ENCODE assay signal across 26 cellular contexts in genomic region chr17:44904001-44904984, GRCh38. TPM values are rescaled to one million over a fixed set of nuclear protein-coding genes. Genes with fewer than 3 reads are reported as not detected.
DNase-seq lines count a peak whose midpoint lies in the region; ATAC-seq, FAIRE-seq and TF ChIP-seq lines count a peak whose summit lies in the region.
"Had no signal": no experiment of that assay in that cellular context is flagged by ENCODE, and none has a peak within 500 bp of the region (broad histone marks: within the 10 kb centered on the region; RNA-seq: fewer than 3 reads in every experiment).

No MANE protein-coding gene starts in this region.

- peaks cover 7% of the 10 kb centered on the region for H3K9me1 ChIP-seq in K562 (ENCODE audit: control insufficient read depth, insufficient read depth, low read length)

- peaks cover 37 to 39% of the 10 kb centered on the region in 2 experiments for H3K4me1 ChIP-seq in K562 (replicated peaks in 1 of 2; ENCODE audit: control insufficient read depth in 2 of 2, insufficient read depth in 2 of 2, low read length in 2 of 2)

- DNase-seq in activated naive CD4-positive, alpha-beta T cell treated with anti-CD3 and anti-CD28 coated beads, Interleukin-2, amount 10 ng/mL, durations not matched to agents 7 days and 5 days = peak; percentile 12
- DNase-seq in activated naive CD4-positive, alpha-beta T cell treated with anti-CD3 and anti-CD28 coated beads, Interleukin-2, amount 50 U/mL, for 72 hours (ENCODE audit: low spot score in 2 of 2) = no peak
- DNase-seq in K562 (ENCODE audit: extremely low read depth in 1 of 4, low spot score in 3 of 4) (no peak), left lobe of liver (ENCODE audit: low spot score) (peak; percentile 43), pons (ENCODE audit: low spot score) (peak; percentile 11), NCI-H1105 (lab: John Stamatoyannopoulos, UW) (no peak)
- DNase-seq: CD8-positive, alpha-beta memory T cell; DMS53; EL; HCEC 1CT; KG1; NCI-H1092 treated with DMSO at 0.1 percent for 48 hours; NCI-H2081; NCI-H2171; NCI-H345; NCI-H774; NK-92 treated with Interleukin-12 subunit alpha and Interleukin-12 subunit beta, amount 100 ng/mL, for 24 hours had no signal

- H3K27me3 Mint-ChIP-seq in activated naive CD4-positive, alpha-beta T cell treated with anti-CD3 and anti-CD28 coated beads, Interleukin-2, amount 10 ng/mL, durations not matched to agents 7 days and 5 days = peaks cover 64% of the 10 kb centered on the region

- H3K36me3 ChIP-seq in K562 (ENCODE audit: control insufficient read depth, insufficient read depth, low read length) = no peaks in the 10 kb centered on the region

- peaks cover 2% of the 10 kb centered on the region; the same call in 1 of the 3 replicates for H3K79me2 ChIP-seq in K562 (ENCODE audit: control insufficient read depth, insufficient read depth, low read length)

- no peak overlapping the region for H3K4me2 ChIP-seq in K562 (ENCODE audit: insufficient read depth, low read length)
- H3K4me2 ChIP-seq: GM23338 had no signal

- TF ChIP-seq CTCF in K562 (IDR thresholded peaks at IDR 0.05 in 2 of 3, conservative IDR thresholded peaks at IDR 0.05 in 1 of 3; ENCODE audit: insufficient read depth in 2 of 3, low read depth in 1 of 3, low read length in 3 of 3) = no peak

- no peak overlapping the region for H3K27ac ChIP-seq in K562 (ENCODE audit: extremely low read depth, low read depth, low read length)
- H3K27ac ChIP-seq: 22Rv1, C4-2B had no signal

- H4K20me1 ChIP-seq in K562 (replicated peaks; ENCODE audit: control insufficient read depth, insufficient read depth, low read length) = no peaks in the 10 kb centered on the region

- CTCF ChIA-PET in activated naive CD4-positive, alpha-beta T cell treated with anti-CD3 and anti-CD28 coated beads, Interleukin-2, amount 10 ng/mL, durations not matched to agents 7 days and 5 days (lab: Charles Lee) = interaction anchor here (0.9 to 1.4 kb wide), 5 partner anchors 26 to 231 kb away, joined by 3 to 5 read pairs (median 3); partner anchors contain the start of gene ACBD4
- CTCF ChIA-PET in K562 (lab: Yijun Ruan, JAX; ENCODE audit: low intra/inter-chr PET ratio) = no interaction called here

- no peak for ATAC-seq in activated naive CD4-positive, alpha-beta T cell treated with anti-CD3 and anti-CD28 coated beads, Interleukin-2, amount 50 U/mL, for 72 hours
- no peak for ATAC-seq in K562
- no peak for ATAC-seq in left lobe of liver
- ATAC-seq in HG03045 (IDR thresholded peaks at IDR 0.05; ENCODE audit: unreplicated experiment) = no peak
- ATAC-seq in GM18858 (IDR thresholded peaks at IDR 0.05; ENCODE audit: unreplicated experiment) = no peak
- ATAC-seq: GM23338, Panc1, Right ventricle myocardium inferior had no signal

- no peak overlapping the region for H3K4me3 Mint-ChIP-seq in activated naive CD4-positive, alpha-beta T cell treated with anti-CD3 and anti-CD28 coated beads, Interleukin-2, amount 10 ng/mL, durations not matched to agents 7 days and 5 days
- H3K4me3 Mint-ChIP-seq: GM23338 had no signal

- H3K27ac Mint-ChIP-seq in activated naive CD4-positive, alpha-beta T cell treated with anti-CD3 and anti-CD28 coated beads, Interleukin-2, amount 10 ng/mL, durations not matched to agents 7 days and 5 days = no peak overlapping the region
- no peak overlapping the region for H3K27ac Mint-ChIP-seq in activated naive CD4-positive, alpha-beta T cell treated with anti-CD3 and anti-CD28 coated beads, Interleukin-2, amount 50 U/mL, for 72 hours
- H3K27ac Mint-ChIP-seq: GM23338 had no signal

- peaks cover 12% of the 10 kb centered on the region for H3K4me1 Mint-ChIP-seq in activated naive CD4-positive, alpha-beta T cell treated with anti-CD3 and anti-CD28 coated beads, Interleukin-2, amount 10 ng/mL, durations not matched to agents 7 days and 5 days

- H3K27me3 ChIP-seq in K562 (ENCODE audit: control insufficient read depth in 2 of 2, insufficient read depth in 2 of 2, low read length in 2 of 2) = no peaks in the 10 kb centered on the region

- no peak overlapping the region for H2AFZ ChIP-seq in K562 (ENCODE audit: low read depth, low read length)
- H2AFZ ChIP-seq: GM23338 had no signal

- BruUV-seq in K562 (replicated peaks; lab: Mats Ljungman, UMichigan) = no TSS peak

- TF ChIP-seq EP300 in K562 (IDR thresholded peaks at IDR 0.05; ENCODE audit: low read length) = no peak

- H3K9me3 Mint-ChIP-seq in activated naive CD4-positive, alpha-beta T cell treated with anti-CD3 and anti-CD28 coated beads, Interleukin-2, amount 10 ng/mL, durations not matched to agents 7 days and 5 days = no peaks in the 10 kb centered on the region
- H3K9me3 Mint-ChIP-seq in activated naive CD4-positive, alpha-beta T cell treated with anti-CD3 and anti-CD28 coated beads, Interleukin-2, amount 50 U/mL, for 72 hours = no peaks in the 10 kb centered on the region
- H3K9me3 Mint-ChIP-seq: CD8-positive, alpha-beta memory T cell; GM23338 had no signal

- TF ChIP-seq POLR2A in K562 (conservative IDR thresholded peaks at IDR 0.05) = no peak

- whole genome bisulfite sequencing in K562 (ENCODE audit: insufficient coverage, low coverage, missing lambda C conversion rate) = 81% methylated on average over 35 of the region's 35 CpGs

- TF ChIP-seq RAD21 in K562 (CRISPR knock-in tag; conservative IDR thresholded peaks at IDR 0.05 in 1 of 2, IDR thresholded peaks at IDR 0.05 in 1 of 2) = no peak

- no peak overlapping the region for H3K9ac ChIP-seq in K562 (ENCODE audit: insufficient read depth in 1 of 2, low read depth in 2 of 2, low read length in 2 of 2)

- intact Hi-C loops in K562 (cut with micrococcal nuclease) = no loop called here

- FAIRE-seq in K562 (lab: Jason Lieb, UNC) = no peak
- FAIRE-seq: HepG2 had no signal

- POLR2A ChIA-PET in K562 (lab: Yijun Ruan, JAX) = interaction anchor here (0.7 to 1.5 kb wide), 3 partner anchors 16 to 199 kb away, joined by 3 to 4 read pairs (median 3); no protein-coding TSS in a partner anchor

- H3K36me3 Mint-ChIP-seq in activated naive CD4-positive, alpha-beta T cell treated with anti-CD3 and anti-CD28 coated beads, Interleukin-2, amount 10 ng/mL, durations not matched to agents 7 days and 5 days = no peaks in the 10 kb centered on the region
- H3K36me3 Mint-ChIP-seq in activated naive CD4-positive, alpha-beta T cell treated with anti-CD3 and anti-CD28 coated beads, Interleukin-2, amount 50 U/mL, for 72 hours = peaks cover 0 to 2% of the 10 kb centered on the region in 2 donors

- no peak overlapping the region for H3K4me3 ChIP-seq in K562
- H3K4me3 ChIP-seq: GM23338 had no signal

- in situ Hi-C loops in K562 (cut with MboI) = no loop called here

- no peaks in the 10 kb centered on the region for H3K9me3 ChIP-seq in K562 (replicated peaks; ENCODE audit: control insufficient read depth, insufficient read depth, low read depth, low read length)

RNA-seq across cellular contexts. Expression of gene EFTUD2, which starts 5.0 kb away (rescaled TPM):
- 100 to 1,000 TPM in 1 of 2 donors, 10 to 100 TPM in 1; 77.8 to 186 TPM for total RNA-seq in activated naive CD4-positive, alpha-beta T cell treated with anti-CD3 and anti-CD28 coated beads, Interleukin-2, amount 50 U/mL, for 72 hours
- 580 and 635 TPM in 2 replicates for total RNA-seq in K562 (2011; cell fraction: chromatin; rRNA removed; ENCODE audit: low replicate concordance)
- 198 and 214 TPM in 2 replicates for total RNA-seq in K562 (2011; cell fraction: nucleolus; rRNA removed)
- 312 and 334 TPM in 2 replicates for total RNA-seq in K562 (2011; cell fraction: nucleoplasm; rRNA removed)
- total RNA-seq in K562 (2014; rRNA removed) (191 and 208 TPM in 2 replicates), K562 (2014; rRNA removed; fragmentation: Illumina TruSeq; extraction: Trizol) (233 and 253 TPM in 2 replicates), K562 (2015; rRNA removed; fragmentation: Illumina TruSeq; extraction: Trizol) (205 and 218 TPM in 2 replicates), K562 (2021) (234 and 245 TPM in 2 replicates), left lobe of liver (33.8 TPM)
- polyA plus RNA-seq in K562 (2011; rRNA removed) (287 and 362 TPM in 2 replicates), K562 (2014; fragmentation: Illumina TruSeq; extraction: Trizol) (222 and 225 TPM in 2 replicates), K562 (2014; fragmentation: Nextera tagmentation; extraction: Ambion mirVana) (100 to 1,000 TPM in 1 of 2 experiments, 10 to 100 TPM in 1; 65.8 to 116 TPM), K562 (2014; rRNA removed) (125 and 138 TPM in 2 replicates)
- 202 and 205 TPM in 2 replicates for polyA plus RNA-seq in K562 (2011; cell fraction: cytosol; rRNA removed)
- 245 and 269 TPM in 2 replicates for polyA plus RNA-seq in K562 (2011; cell fraction: nucleus; rRNA removed)
- 126 and 176 TPM in 2 replicates for polyA plus RNA-seq in K562 (2012)
- 919 and 1,083 TPM in 2 replicates for polyA minus RNA-seq in K562 (2011; rRNA and poly(A)+ RNA removed)
- 160 and 168 TPM in 2 replicates for polyA minus RNA-seq in K562 (2011; cell fraction: cytosol; rRNA and poly(A)+ RNA removed)
- polyA minus RNA-seq in K562 (2011; cell fraction: nucleus; rRNA and poly(A)+ RNA removed) = 120 and 201 TPM in 2 replicates

RNA-seq across cellular contexts. Expression of gene GFAP, which starts 11.0 kb away (rescaled TPM):
- total RNA-seq in activated naive CD4-positive, alpha-beta T cell treated with anti-CD3 and anti-CD28 coated beads, Interleukin-2, amount 50 U/mL, for 72 hours = not detected
- 1.1 and 2.2 TPM in 2 replicates for total RNA-seq in K562 (2011; cell fraction: chromatin; rRNA removed; ENCODE audit: low replicate concordance)
- total RNA-seq in K562 (2011; cell fraction: nucleolus; rRNA removed) = 0.53 and 1.0 TPM in 2 replicates
- total RNA-seq in K562 (2011; cell fraction: nucleoplasm; rRNA removed) = 0.95 and 1.5 TPM in 2 replicates
- total RNA-seq in K562 (2014; rRNA removed) (0.36 and 2.1 TPM in 2 replicates), K562 (2014; rRNA removed; fragmentation: Illumina TruSeq; extraction: Trizol) (0.26 and 0.65 TPM in 2 replicates), K562 (2015; rRNA removed; fragmentation: Illumina TruSeq; extraction: Trizol) (0.07 and 0.45 TPM in 2 replicates), K562 (2021) (0.25 and 1.4 TPM in 2 replicates), left lobe of liver (0.23 TPM)
- polyA plus RNA-seq in K562 (2011; rRNA removed) (0.54 and 0.61 TPM in 2 replicates), K562 (2014; fragmentation: Illumina TruSeq; extraction: Trizol) (0.58 and 0.96 TPM in 2 replicates), K562 (2014; fragmentation: Nextera tagmentation; extraction: Ambion mirVana) (under 1 TPM in 1 of 2 experiments, not detected in 1; 0.11 TPM), K562 (2014; rRNA removed) (0.35 and 0.90 TPM in 2 replicates)
- polyA plus RNA-seq in K562 (2011; cell fraction: cytosol; rRNA removed) = 0.55 and 0.64 TPM in 2 replicates
- polyA plus RNA-seq in K562 (2011; cell fraction: nucleus; rRNA removed) = 0.91 and 1.0 TPM in 2 replicates
- 0.85 and 3.1 TPM in 2 replicates for polyA plus RNA-seq in K562 (2012)
- polyA minus RNA-seq in K562 (2011; rRNA and poly(A)+ RNA removed) = 0.03 and 0.56 TPM in 2 replicates
- polyA minus RNA-seq in K562 (2011; cell fraction: cytosol; rRNA and poly(A)+ RNA removed) = not detected in 2 replicates
- 0.22 and 0.27 TPM in 2 replicates for polyA minus RNA-seq in K562 (2011; cell fraction: nucleus; rRNA and poly(A)+ RNA removed)
- total RNA-seq: CD8-positive, alpha-beta memory T cell; SK-MEL-5 had no signal
- polyA plus RNA-seq: CD8-positive, alpha-beta memory T cell had no signal

RNA-seq across cellular contexts. Expression of gene KIF18B, which starts 43.3 kb away (rescaled TPM):
- total RNA-seq in activated naive CD4-positive, alpha-beta T cell treated with anti-CD3 and anti-CD28 coated beads, Interleukin-2, amount 50 U/mL, for 72 hours = 10 to 100 TPM; 49.8 to 90.8 TPM
- total RNA-seq in K562 (2011; cell fraction: chromatin; rRNA removed; ENCODE audit: low replicate concordance) = 142 and 262 TPM in 2 replicates
- 144 and 163 TPM in 2 replicates for total RNA-seq in K562 (2011; cell fraction: nucleolus; rRNA removed)
- 146 and 190 TPM in 2 replicates for total RNA-seq in K562 (2011; cell fraction: nucleoplasm; rRNA removed)
- total RNA-seq in K562 (2014; rRNA removed) = 12.2 and 13.5 TPM in 2 replicates
- total RNA-seq in K562 (2014; rRNA removed; fragmentation: Illumina TruSeq; extraction: Trizol) = 5.6 and 8.4 TPM in 2 replicates
- total RNA-seq in K562 (2015; rRNA removed; fragmentation: Illumina TruSeq; extraction: Trizol) = 13.2 and 13.7 TPM in 2 replicates
- total RNA-seq in K562 (2021) = 39.5 and 42.8 TPM in 2 replicates
- polyA plus RNA-seq in K562 (2011; rRNA removed) = 19.6 and 45.5 TPM in 2 replicates
- 23.9 TPM in 2 replicates for polyA plus RNA-seq in K562 (2011; cell fraction: cytosol; rRNA removed)
- polyA plus RNA-seq in K562 (2011; cell fraction: nucleus; rRNA removed) = 91.3 and 126 TPM in 2 replicates
- 15.1 and 19.2 TPM in 2 replicates for polyA plus RNA-seq in K562 (2012)
- polyA plus RNA-seq in K562 (2014; fragmentation: Illumina TruSeq; extraction: Trizol) = 23.2 and 28.8 TPM in 2 replicates
- polyA plus RNA-seq in K562 (2014; fragmentation: Nextera tagmentation; extraction: Ambion mirVana) = 1 to 10 TPM; 2.0 to 3.0 TPM
- 32.2 and 42.7 TPM in 2 replicates for polyA plus RNA-seq in K562 (2014; rRNA removed)
- 16.5 and 16.9 TPM in 2 replicates for polyA minus RNA-seq in K562 (2011; rRNA and poly(A)+ RNA removed)
- 15.9 and 24.5 TPM in 2 replicates for polyA minus RNA-seq in K562 (2011; cell fraction: cytosol; rRNA and poly(A)+ RNA removed)
- polyA minus RNA-seq in K562 (2011; cell fraction: nucleus; rRNA and poly(A)+ RNA removed) = 31.2 and 36.0 TPM in 2 replicates
- 0.25 TPM for total RNA-seq in left lobe of liver

RNA-seq across cellular contexts. Expression of gene HIGD1B, which starts 56.6 kb away (rescaled TPM):
- not detected for total RNA-seq in activated naive CD4-positive, alpha-beta T cell treated with anti-CD3 and anti-CD28 coated beads, Interleukin-2, amount 50 U/mL, for 72 hours
- total RNA-seq in K562 (2011; cell fraction: chromatin; rRNA removed; ENCODE audit: low replicate concordance) = not detected in 2 replicates
- total RNA-seq in K562 (2011; cell fraction: nucleolus; rRNA removed) = not detected in 2 replicates
- not detected in 2 replicates for total RNA-seq in K562 (2011; cell fraction: nucleoplasm; rRNA removed)
- total RNA-seq in K562 (2014; rRNA removed) (not detected in 2 replicates), K562 (2014; rRNA removed; fragmentation: Illumina TruSeq; extraction: Trizol) (not detected in 2 replicates), K562 (2015; rRNA removed; fragmentation: Illumina TruSeq; extraction: Trizol) (not detected in 2 replicates), K562 (2021) (not detected in 2 replicates), left lobe of liver (not detected)
- polyA plus RNA-seq in K562 (2011; rRNA removed) (not detected in 2 replicates), K562 (2014; fragmentation: Illumina TruSeq; extraction: Trizol) (not detected in 2 replicates), K562 (2014; fragmentation: Nextera tagmentation; extraction: Ambion mirVana) (not detected), K562 (2014; rRNA removed) (not detected in 2 replicates)
- not detected in 2 replicates for polyA plus RNA-seq in K562 (2011; cell fraction: cytosol; rRNA removed)
- not detected in 2 replicates for polyA plus RNA-seq in K562 (2011; cell fraction: nucleus; rRNA removed)
- polyA plus RNA-seq in K562 (2012) = 0.22 TPM in 1 of 2 replicates, not detected in the other
- not detected in 2 replicates for polyA minus RNA-seq in K562 (2011; rRNA and poly(A)+ RNA removed)
- not detected in 2 replicates for polyA minus RNA-seq in K562 (2011; cell fraction: cytosol; rRNA and poly(A)+ RNA removed)
- not detected in 2 replicates for polyA minus RNA-seq in K562 (2011; cell fraction: nucleus; rRNA and poly(A)+ RNA removed)
- total RNA-seq: CD8-positive, alpha-beta memory T cell; GM23338; HepG2; SK-MEL-5 had no signal
- polyA plus RNA-seq: GM23338, HepG2 had no signal

Comparison
In these comparisons a context has a peak if more than half of its experiments do, and no peak if none do; other contexts are left out.
1. DNase-seq: peak in activated naive CD4-positive, alpha-beta T cell treated with anti-CD3 and anti-CD28 coated beads, Interleukin-2, amount 10 ng/mL, durations not matched to agents 7 days and 5 days (single experiment), left lobe of liver (single experiment) and pons (single experiment); none in activated naive CD4-positive, alpha-beta T cell treated with anti-CD3 and anti-CD28 coated beads, Interleukin-2, amount 50 U/mL, for 72 hours (0 of 2), K562 (0 of 4) and NCI-H1105 (single experiment).